Comparison of ENCODE assay signal across 1 cellular context in genomic region chr1:28045777-28046176, GRCh38.
TF ChIP-seq lines count a peak whose summit lies in the region.

No MANE protein-coding gene starts in this region.

TF ChIP-seq in K562, 482 proteins besides CTCF, POLR2A, EP300 and RAD21:
- no peak for TF ChIP-seq SRSF9 (IDR thresholded peaks at IDR 0.05; ENCODE audit: borderline replicate concordance, low read depth, low read length)
- TF ChIP-seq ZNF395 (CRISPR knock-in tag; IDR thresholded peaks at IDR 0.05), result no peak
- TF ChIP-seq WHSC1 (IDR thresholded peaks at IDR 0.05; ENCODE audit: low read length), result no peak
- no peak for TF ChIP-seq ETV6 (IDR thresholded peaks at IDR 0.05; ENCODE audit: borderline replicate concordance in 1 of 2, low read depth in 2 of 2, low read length in 1 of 2)
- TF ChIP-seq ETV6 (CRISPR knock-in tag; IDR thresholded peaks at IDR 0.05; ENCODE audit: borderline replicate concordance), result no peak
- TF ChIP-seq ZNF644 (tag; IDR thresholded peaks at IDR 0.05; ENCODE audit: low read depth), result no peak
- TF ChIP-seq HMG20B (CRISPR knock-in tag; IDR thresholded peaks at IDR 0.05), result no peak
- TF ChIP-seq NFXL1 (CRISPR knock-in tag; IDR thresholded peaks at IDR 0.05), result no peak
- no peak for TF ChIP-seq GTF2B (IDR thresholded peaks at IDR 0.05; ENCODE audit: extremely low read depth, insufficient read length)
- TF ChIP-seq ZNF133 (CRISPR knock-in tag; IDR thresholded peaks at IDR 0.05), result no peak
- no peak for TF ChIP-seq ZNF12 (CRISPR knock-in tag; IDR thresholded peaks at IDR 0.05)
- no peak for TF ChIP-seq YY1 (IDR thresholded peaks at IDR 0.05; ENCODE audit: borderline replicate concordance in 1 of 3, control insufficient read depth in 1 of 3, extremely low read depth in 1 of 3, insufficient read depth in 3 of 3, insufficient read length in 1 of 3, insufficient replicate concordance in 2 of 3, low read depth in 1 of 3, low read length in 2 of 3)
- no peak for TF ChIP-seq IRF2 (CRISPR knock-in tag; IDR thresholded peaks at IDR 0.05)
- no peak for TF ChIP-seq BRCA1 (IDR thresholded peaks at IDR 0.05)
- TF ChIP-seq BRCA1 (CRISPR knock-in tag; IDR thresholded peaks at IDR 0.05), result no peak
- TF ChIP-seq DEAF1 (CRISPR knock-in tag; IDR thresholded peaks at IDR 0.05), result no peak
